Comparison of ENCODE assay signal across 1 cellular context in genomic region chr15:39904115-39904514, GRCh38.
TF ChIP-seq lines count a peak whose summit lies in the region.

No MANE protein-coding gene starts in this region.

TF ChIP-seq in K562, 482 proteins besides CTCF, POLR2A, EP300 and RAD21 (continued from another document):
- TF ChIP-seq ATF6 (CRISPR knock-in tag; IDR thresholded peaks at IDR 0.05) = no peak
- TF ChIP-seq EGR1 (conservative IDR thresholded peaks at IDR 0.05) = no peak
- no peak for TF ChIP-seq ZBTB2 (IDR thresholded peaks at IDR 0.05)
- TF ChIP-seq FOXJ2 (tag; IDR thresholded peaks at IDR 0.05) = no peak
- no peak for TF ChIP-seq EWSR1 (IDR thresholded peaks at IDR 0.05; ENCODE audit: borderline replicate concordance, low read depth, partially characterized antibody)
- TF ChIP-seq FOXA3 (CRISPR knock-in tag; conservative IDR thresholded peaks at IDR 0.05 in 1 of 2, IDR thresholded peaks at IDR 0.05 in 1 of 2) = no peak
- no peak for TF ChIP-seq PTBP1 (IDR thresholded peaks at IDR 0.05; ENCODE audit: low read depth, low read length)
- no peak for TF ChIP-seq ZNF79 (CRISPR knock-in tag; IDR thresholded peaks at IDR 0.05; ENCODE audit: low read depth)
- no peak for TF ChIP-seq NR4A1 (CRISPR knock-in tag; IDR thresholded peaks at IDR 0.05)
- TF ChIP-seq NR4A1 (tag; IDR thresholded peaks at IDR 0.05) = peak; percentile 77; the same call in 1 of the 2 replicates
- TF ChIP-seq ZFP36 (IDR thresholded peaks at IDR 0.05; ENCODE audit: low read depth, low read length, partially characterized antibody) = no peak
- no peak for TF ChIP-seq JUND (IDR thresholded peaks at IDR 0.05; ENCODE audit: borderline replicate concordance, low read depth, low read length)
- TF ChIP-seq JUND (tag; IDR thresholded peaks at IDR 0.05; ENCODE audit: borderline replicate concordance, low read depth, low read length) = no peak
- no peak for TF ChIP-seq ZNF431 (CRISPR knock-in tag; IDR thresholded peaks at IDR 0.05)
- no peak for TF ChIP-seq ATF4 (CRISPR knock-in tag; IDR thresholded peaks at IDR 0.05)
- no peak for TF ChIP-seq GTF3C2 (IDR thresholded peaks at IDR 0.05; ENCODE audit: borderline replicate concordance, extremely low read depth, insufficient read length)
- no peak for TF ChIP-seq TFAM (CRISPR knock-in tag; conservative IDR thresholded peaks at IDR 0.05)
- no peak for TF ChIP-seq ZNF12 (CRISPR knock-in tag; IDR thresholded peaks at IDR 0.05)
- no peak for TF ChIP-seq SIN3A (IDR thresholded peaks at IDR 0.05; ENCODE audit: borderline replicate concordance in 2 of 2, control insufficient read depth in 1 of 2, low read depth in 2 of 2, low read length in 2 of 2)
- no peak for TF ChIP-seq ZNF253 (CRISPR knock-in tag; conservative IDR thresholded peaks at IDR 0.05)
- no peak for TF ChIP-seq HIVEP1 (CRISPR knock-in tag; IDR thresholded peaks at IDR 0.05)
- no peak for TF ChIP-seq AFF4 (CRISPR knock-in tag; IDR thresholded peaks at IDR 0.05)
- TF ChIP-seq PHF21A (IDR thresholded peaks at IDR 0.05; ENCODE audit: borderline replicate concordance, low read depth) = no peak
- no peak for TF ChIP-seq CREB5 (CRISPR knock-in tag; IDR thresholded peaks at IDR 0.05)
- no peak for TF ChIP-seq SAFB (IDR thresholded peaks at IDR 0.05; ENCODE audit: borderline replicate concordance, low read depth, low read length)
- no peak for TF ChIP-seq KLF13 (tag; IDR thresholded peaks at IDR 0.05; ENCODE audit: borderline replicate concordance, low read depth)
- no peak for TF ChIP-seq MAX (CRISPR knock-in tag; IDR thresholded peaks at IDR 0.05)
- no peak for TF ChIP-seq ZC3H8 (IDR thresholded peaks at IDR 0.05)
- TF ChIP-seq HMG20A (CRISPR knock-in tag; conservative IDR thresholded peaks at IDR 0.05) = no peak
- no peak for TF ChIP-seq TRIM24 (IDR thresholded peaks at IDR 0.05)
